17 cellular contexts compared by ENCODE assay signal in genomic region chr2:233798335-233799086, GRCh38. TPM values are rescaled to one million over a fixed set of nuclear protein-coding genes. Genes with fewer than 3 reads are reported as not detected.
DNase-seq lines count a peak whose midpoint lies in the region; ATAC-seq and TF ChIP-seq lines count a peak whose summit lies in the region.
"Had no signal": no experiment of that assay in that cellular context is flagged by ENCODE, and none has a peak within 500 bp of the region (broad histone marks: within the 10 kb centered on the region; RNA-seq: fewer than 3 reads in every experiment).

No MANE protein-coding gene starts in this region.

- no peak overlapping the region for H3K4me3 ChIP-seq in coronary artery
- no peak overlapping the region for H3K4me3 ChIP-seq in stomach

- H3K27ac ChIP-seq in coronary artery (no peak overlapping the region), stomach (no peak overlapping the region)

- H3K4me1 Mint-ChIP-seq in activated B cell treated with CpG ODN at 0.5 μM for 24 hours (no peaks in the 10 kb centered on the region), natural killer cell (no peaks in the 10 kb centered on the region)
- peaks cover 7% of the 10 kb centered on the region for H3K4me1 Mint-ChIP-seq in stimulated activated effector memory CD8-positive, alpha-beta T cell treated with anti-CD3 and anti-CD28 coated beads, Interleukin-12 subunit alpha, Interleukin-12 subunit beta, amount 100 ng/mL, for 72 hours
- H3K4me1 Mint-ChIP-seq: CD4-positive, CD25-positive, alpha-beta regulatory T cell had no signal

- no peaks in the 10 kb centered on the region for H3K9me3 ChIP-seq in stomach

- peaks cover 10% of the 10 kb centered on the region for H3K27me3 Mint-ChIP-seq in activated B cell treated with CpG ODN at 0.5 μM for 24 hours
- H3K27me3 Mint-ChIP-seq in natural killer cell (ENCODE audit: low read depth in 2 of 2) = peaks cover 3 to 6% of the 10 kb centered on the region in 2 donors

- TF ChIP-seq CTCF in activated B cell treated with CpG ODN at 0.5 μM for 24 hours (IDR thresholded peaks at IDR 0.05) (no peak), coronary artery (IDR thresholded peaks at IDR 0.05) (no peak), natural killer cell (IDR thresholded peaks at IDR 0.05) (no peak), stomach (IDR thresholded peaks at IDR 0.05) (no peak)

- TF ChIP-seq EP300 in stomach (IDR thresholded peaks at IDR 0.05) = no peak

- 72 to 85% (median 82%) methylated on average over 13 to 14 of the region's 14 CpGs for WGBS in stomach, 5 donors

- intact Hi-C loops in activated B cell treated with CpG ODN at 0.5 μM for 24 hours (cut with micrococcal nuclease) (no loop called here), natural killer cell (cut with micrococcal nuclease) (no loop called here), stomach (cut with DNase I; ENCODE audit: low total_unique reads) (no loop called here)

- no peak for TF ChIP-seq POLR2A in stomach (IDR thresholded peaks at IDR 0.05)

- H3K4me1 ChIP-seq in stomach = no peaks in the 10 kb centered on the region

- H3K27ac Mint-ChIP-seq in activated B cell treated with CpG ODN at 0.5 μM for 24 hours (no peak overlapping the region), natural killer cell (no peak overlapping the region)
- no peak overlapping the region for H3K27ac Mint-ChIP-seq in stimulated activated effector memory CD8-positive, alpha-beta T cell treated with anti-CD3 and anti-CD28 coated beads, Interleukin-12 subunit alpha, Interleukin-12 subunit beta, amount 100 ng/mL, for 72 hours
- H3K27ac Mint-ChIP-seq: CD4-positive, CD25-positive, alpha-beta regulatory T cell; H9 had no signal

- peaks cover 2% of the 10 kb centered on the region for H3K9me3 Mint-ChIP-seq in activated B cell treated with CpG ODN at 0.5 μM for 24 hours
- no peaks in the 10 kb centered on the region for H3K9me3 Mint-ChIP-seq in natural killer cell
- H3K9me3 Mint-ChIP-seq in stimulated activated effector memory CD8-positive, alpha-beta T cell treated with anti-CD3 and anti-CD28 coated beads, Interleukin-12 subunit alpha, Interleukin-12 subunit beta, amount 100 ng/mL, for 72 hours = no peaks in the 10 kb centered on the region

- CTCF ChIA-PET in activated B cell treated with CpG ODN at 0.5 μM for 24 hours (lab: Charles Lee) = no interaction called here

- ATAC-seq in activated B cell treated with CpG ODN at 0.5 μM for 24 hours (ENCODE audit: low read depth) (no peak), natural killer cell (no peak), HG02970 (IDR thresholded peaks at IDR 0.05; ENCODE audit: low FRiP score, unreplicated experiment) (no peak), HG02642 (IDR thresholded peaks at IDR 0.05; ENCODE audit: poor library complexity, unreplicated experiment) (no peak)
- ATAC-seq in stimulated activated effector memory CD8-positive, alpha-beta T cell treated with anti-CD3 and anti-CD28 coated beads, Interleukin-12 subunit alpha, Interleukin-12 subunit beta, amount 100 ng/mL, for 72 hours = no peak

- peaks cover 0 to 5% (median 0%) of the 10 kb centered on the region in 3 donors for H3K27me3 ChIP-seq in stomach

- no peaks in the 10 kb centered on the region for H3K36me3 ChIP-seq in stomach

- H3K4me3 Mint-ChIP-seq in activated B cell treated with CpG ODN at 0.5 μM for 24 hours = no peak overlapping the region
- H3K4me3 Mint-ChIP-seq in natural killer cell = no peak overlapping the region
- H3K4me3 Mint-ChIP-seq in stimulated activated effector memory CD8-positive, alpha-beta T cell treated with anti-CD3 and anti-CD28 coated beads, Interleukin-12 subunit alpha, Interleukin-12 subunit beta, amount 100 ng/mL, for 72 hours = no peak overlapping the region
- H3K4me3 Mint-ChIP-seq: CD4-positive, CD25-positive, alpha-beta regulatory T cell had no signal

- POLR2A ChIA-PET in activated B cell treated with CpG ODN at 0.5 μM for 24 hours (lab: Charles Lee) = no interaction called here

- DNase-seq in activated B cell treated with CpG ODN at 0.5 μM for 24 hours = peak; percentile 8
- DNase-seq in coronary artery (ENCODE audit: low spot score) = peak; percentile 62
- peak; percentile 4 for DNase-seq in natural killer cell
- peak; percentile 17 for DNase-seq in stomach
- no peak for DNase-seq in stimulated activated effector memory CD8-positive, alpha-beta T cell treated with anti-CD3 and anti-CD28 coated beads, Interleukin-12 subunit alpha, Interleukin-12 subunit beta, amount 100 ng/mL, for 72 hours (ENCODE audit: low spot score in 2 of 2)
- DNase-seq: ACHN; AML-193; CD4-positive, CD25-positive, alpha-beta regulatory T cell; EL; H9; NCI-H1417; NCI-H1930; NK-92 treated with Interleukin-12 subunit alpha and Interleukin-12 subunit beta, amount 100 ng/mL, for 24 hours; SHP77 had no signal

- no peaks in the 10 kb centered on the region for H3K36me3 Mint-ChIP-seq in activated B cell treated with CpG ODN at 0.5 μM for 24 hours (ENCODE audit: low read depth)
- H3K36me3 Mint-ChIP-seq in natural killer cell = no peaks in the 10 kb centered on the region
- H3K36me3 Mint-ChIP-seq in stimulated activated effector memory CD8-positive, alpha-beta T cell treated with anti-CD3 and anti-CD28 coated beads, Interleukin-12 subunit alpha, Interleukin-12 subunit beta, amount 100 ng/mL, for 72 hours = no peaks in the 10 kb centered on the region
- H3K36me3 Mint-ChIP-seq: CD4-positive, CD25-positive, alpha-beta regulatory T cell had no signal

RNA-seq across cellular contexts. Expression of gene MROH2A, which starts 20.4 kb away (rescaled TPM):
- total RNA-seq in activated B cell treated with CpG ODN at 0.5 μM for 24 hours (not detected in 2 replicates), natural killer cell (not detected), stomach (1 to 10 TPM in 1 of 5 donors, not detected in 4; 4.0 TPM)
- 1 to 10 TPM in 2 of 3 donors, not detected in 1; 1.1 to 1.4 TPM for polyA plus RNA-seq in stomach
- total RNA-seq: CD4-positive, CD25-positive, alpha-beta regulatory T cell; H9; OCI-LY7 had no signal
- polyA plus RNA-seq: CD4-positive, CD25-positive, alpha-beta regulatory T cell had no signal

RNA-seq across cellular contexts. Expression of gene UGT1A1, which starts 38.4 kb away (rescaled TPM):
- total RNA-seq in activated B cell treated with CpG ODN at 0.5 μM for 24 hours (not detected in 2 replicates), natural killer cell (not detected), stomach (10 to 100 TPM in 1 of 5 donors, 1 to 10 TPM in 1, under 1 TPM in 2, not detected in 1; 0.73 to 73.0 (median 3.3) TPM)
- under 1 TPM in 1 of 3 donors, not detected in 2; 0.43 TPM for polyA plus RNA-seq in stomach
- total RNA-seq: CD4-positive, CD25-positive, alpha-beta regulatory T cell; H9; OCI-LY7 had no signal
- polyA plus RNA-seq: CD4-positive, CD25-positive, alpha-beta regulatory T cell had no signal

RNA-seq across cellular contexts. Expression of gene HJURP, which starts 55.8 kb away (rescaled TPM):
- total RNA-seq in activated B cell treated with CpG ODN at 0.5 μM for 24 hours (1.0 and 1.5 TPM in 2 replicates), natural killer cell (1 to 10 TPM in 2 of 3 donors, under 1 TPM in 1; 0.87 to 3.2 (median 1.5) TPM), stomach (10 to 100 TPM in 1 of 5 donors, 1 to 10 TPM in 4; 2.0 to 28.3 (median 3.3) TPM)
- 1 to 10 TPM; 1.2 to 6.6 (median 2.7) TPM for polyA plus RNA-seq in stomach

Comparison
In these comparisons a context has a peak if more than half of its experiments do, and no peak if none do; other contexts are left out.
1. DNase-seq: peak in activated B cell treated with CpG ODN at 0.5 μM for 24 hours (single experiment), coronary artery (single experiment), natural killer cell (single experiment) and stomach (single experiment); none in stimulated activated effector memory CD8-positive, alpha-beta T cell treated with anti-CD3 and anti-CD28 coated beads, Interleukin-12 subunit alpha, Interleukin-12 subunit beta, amount 100 ng/mL, for 72 hours (0 of 2).